21 cellular contexts compared by ENCODE assay signal in the genomic region with DNA sequence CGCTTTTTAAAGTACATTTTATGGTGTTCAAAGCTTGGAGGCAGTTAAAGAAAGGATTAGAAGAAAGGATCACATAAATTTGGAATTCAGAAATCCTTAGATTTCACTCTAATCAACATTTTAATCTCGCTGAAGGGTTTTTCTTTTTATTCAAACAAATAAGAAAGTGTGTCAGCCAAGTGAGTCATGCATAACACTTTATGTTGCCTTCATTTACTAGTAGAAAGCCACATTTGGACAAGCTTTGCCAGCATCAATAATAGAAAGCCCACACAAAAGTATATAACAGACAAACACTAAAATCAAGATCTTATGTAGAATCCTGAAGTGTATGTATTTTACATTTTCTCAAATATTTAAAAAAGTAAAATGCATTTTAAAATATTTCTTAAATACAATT.
"Had no signal": no experiment of that assay in that cellular context is flagged by ENCODE, and none has a peak within 500 bp of the region (broad histone marks: within the 10 kb centered on the region; RNA-seq: fewer than 3 reads in every experiment).

No MANE protein-coding gene starts in this region.

- H3K4me1 Mint-ChIP-seq: WTC11 had no signal

- H3K27me3 ChIP-seq: adrenal gland, hepatocyte, spleen, testis, upper lobe of left lung had no signal

- H3K36me3 ChIP-seq: adrenal gland, spleen, upper lobe of left lung had no signal

- H3K79me2 ChIP-seq: hepatocyte had no signal

- DNase-seq: activated CD4-positive, alpha-beta T cell treated with anti-CD3 and anti-CD28 coated beads for 48 hours; activated CD8-positive, alpha-beta T cell treated with anti-CD3 and anti-CD28 coated beads for 36 hours; activated effector memory CD4-positive, alpha-beta T cell treated with Interleukin-2 at 50 U/mL for 16 hours; activated naive CD4-positive, alpha-beta T cell treated with anti-CD3 and anti-CD28 coated beads, Interleukin-2, amount 50 U/mL, for 16 hours; activated T-cell treated with anti-CD3 and anti-CD28 coated beads, Interleukin-2, amount 50 U/mL, for 4 hours; adrenal gland; erythroblast; kidney glomerular epithelial cell; left ventricle myocardium superior; mesendoderm; nucleus accumbens; spleen; testis; upper lobe of left lung had no signal

- H3K4me3 ChIP-seq: adrenal gland, hepatocyte, spleen, testis, upper lobe of left lung had no signal

- H3K27ac ChIP-seq: adrenal gland, hepatocyte, spleen, testis, upper lobe of left lung had no signal

- H2AFZ ChIP-seq: hepatocyte had no signal

- H3K4me3 Mint-ChIP-seq: activated CD8-positive, alpha-beta T cell treated with anti-CD3 and anti-CD28 coated beads for 36 hours; activated T-cell treated with anti-CD3 and anti-CD28 coated beads, Interleukin-2, amount 50 U/mL, for 4 hours; brain; natural killer cell treated with Interleukin-12 subunit alpha and Interleukin-12 subunit beta and Interleukin-15 and Interleukin-18, amount 100 ng/mL, for 72 hours; stimulated activated naive CD8-positive, alpha-beta T cell treated with anti-CD3 and anti-CD28 coated beads, Interleukin-15, Interleukin-2, amounts not matched to agents 100 ng/mL and 50 ng/mL, for 24 hours; T-helper 1 cell treated with Interleukin-12 subunit alpha and Interleukin-12 subunit beta and Interleukin-4 antibody, amounts not matched to agents 30 μg/mL and 1 μg/mL, for 36 hours; WTC11 had no signal

- H3K9me3 ChIP-seq: adrenal gland, testis had no signal

- H3K4me2 ChIP-seq: hepatocyte had no signal

- H3K27ac Mint-ChIP-seq: activated CD8-positive, alpha-beta T cell treated with anti-CD3 and anti-CD28 coated beads for 36 hours; brain; natural killer cell treated with Interleukin-12 subunit alpha and Interleukin-12 subunit beta and Interleukin-15 and Interleukin-18, amount 100 ng/mL, for 72 hours; progenitor cell of endocrine pancreas; stimulated activated naive CD8-positive, alpha-beta T cell treated with anti-CD3 and anti-CD28 coated beads, Interleukin-15, Interleukin-2, amounts not matched to agents 100 ng/mL and 50 ng/mL, for 24 hours; T-helper 1 cell treated with Interleukin-12 subunit alpha and Interleukin-12 subunit beta and Interleukin-4 antibody, amounts not matched to agents 30 μg/mL and 1 μg/mL, for 36 hours; WTC11 had no signal

- H3K4me1 ChIP-seq: adrenal gland, spleen, testis, upper lobe of left lung had no signal

- H3K27me3 Mint-ChIP-seq: activated CD8-positive, alpha-beta T cell treated with anti-CD3 and anti-CD28 coated beads for 36 hours; natural killer cell treated with Interleukin-12 subunit alpha and Interleukin-12 subunit beta and Interleukin-15 and Interleukin-18, amount 100 ng/mL, for 72 hours; progenitor cell of endocrine pancreas; stimulated activated naive CD8-positive, alpha-beta T cell treated with anti-CD3 and anti-CD28 coated beads, Interleukin-15, Interleukin-2, amounts not matched to agents 100 ng/mL and 50 ng/mL, for 24 hours had no signal
